1 cellular context compared by ENCODE assay signal in genomic region chr6:43174263-43175112, GRCh38.
A peak's percentile ranks its signal among the peaks of the same experiment; 100 is the strongest.
TF ChIP-seq lines count a peak whose summit lies in the region.

No MANE protein-coding gene starts in this region.

TF ChIP-seq in K562, 482 proteins besides CTCF, POLR2A, EP300 and RAD21 (continued from another document and continues in another):
- TF ChIP-seq L3MBTL2 (IDR thresholded peaks at IDR 0.05) (0 out of 2 replicates have a peak, but pooled peaks have one; percentile 14), E2F3 (CRISPR knock-in tag; IDR thresholded peaks at IDR 0.05) (no peak), MBD2 (IDR thresholded peaks at IDR 0.05; ENCODE audit: borderline replicate concordance, low read depth) (peak; percentile 96), RUNX1 (IDR thresholded peaks at IDR 0.05; ENCODE audit: low read depth) (no peak), NCOR1 (IDR thresholded peaks at IDR 0.05) (no peak), HMBOX1 (IDR thresholded peaks at IDR 0.05) (no peak), ZNF740 (CRISPR knock-in tag; IDR thresholded peaks at IDR 0.05) (no peak; the same call in 1 of the 2 replicates), ZNF740 (tag; IDR thresholded peaks at IDR 0.05) (peak in 1 of 2 experiments; percentile 50; a peak in 1 of 4 replicates), ZNF586 (CRISPR knock-in tag; conservative IDR thresholded peaks at IDR 0.05) (no peak), DIDO1 (tag; IDR thresholded peaks at IDR 0.05; ENCODE audit: low read depth) (no peak), PHB2 (IDR thresholded peaks at IDR 0.05; ENCODE audit: low read depth) (no peak), ZBTB1 (CRISPR knock-in tag; IDR thresholded peaks at IDR 0.05; ENCODE audit: borderline replicate concordance, low read depth) (no peak), NFYB (IDR thresholded peaks at IDR 0.05; ENCODE audit: extremely low read depth, insufficient read length) (peak; percentile 100), EHMT2 (IDR thresholded peaks at IDR 0.05) (no peak), HMGN3 (IDR thresholded peaks at IDR 0.05; ENCODE audit: borderline replicate concordance, extremely low read depth, insufficient read length, low read depth, low read length) (peak; percentile 85), MIER1 (IDR thresholded peaks at IDR 0.05; ENCODE audit: low read depth) (no peak), KDM1A (IDR thresholded peaks at IDR 0.05) (no peak), ZNF696 (CRISPR knock-in tag; conservative IDR thresholded peaks at IDR 0.05) (no peak), MAX (CRISPR knock-in tag; IDR thresholded peaks at IDR 0.05) (no peak), ZNF347 (CRISPR knock-in tag; IDR thresholded peaks at IDR 0.05; ENCODE audit: low read depth) (no peak), GATAD2B (IDR thresholded peaks at IDR 0.05; ENCODE audit: borderline replicate concordance) (no peak), ZNF785 (CRISPR knock-in tag; IDR thresholded peaks at IDR 0.05) (no peak), SOX6 (IDR thresholded peaks at IDR 0.05) (0 out of 2 replicates have a peak, but pooled peaks have one; percentile 21)
- TF ChIP-seq, protein P1, sequence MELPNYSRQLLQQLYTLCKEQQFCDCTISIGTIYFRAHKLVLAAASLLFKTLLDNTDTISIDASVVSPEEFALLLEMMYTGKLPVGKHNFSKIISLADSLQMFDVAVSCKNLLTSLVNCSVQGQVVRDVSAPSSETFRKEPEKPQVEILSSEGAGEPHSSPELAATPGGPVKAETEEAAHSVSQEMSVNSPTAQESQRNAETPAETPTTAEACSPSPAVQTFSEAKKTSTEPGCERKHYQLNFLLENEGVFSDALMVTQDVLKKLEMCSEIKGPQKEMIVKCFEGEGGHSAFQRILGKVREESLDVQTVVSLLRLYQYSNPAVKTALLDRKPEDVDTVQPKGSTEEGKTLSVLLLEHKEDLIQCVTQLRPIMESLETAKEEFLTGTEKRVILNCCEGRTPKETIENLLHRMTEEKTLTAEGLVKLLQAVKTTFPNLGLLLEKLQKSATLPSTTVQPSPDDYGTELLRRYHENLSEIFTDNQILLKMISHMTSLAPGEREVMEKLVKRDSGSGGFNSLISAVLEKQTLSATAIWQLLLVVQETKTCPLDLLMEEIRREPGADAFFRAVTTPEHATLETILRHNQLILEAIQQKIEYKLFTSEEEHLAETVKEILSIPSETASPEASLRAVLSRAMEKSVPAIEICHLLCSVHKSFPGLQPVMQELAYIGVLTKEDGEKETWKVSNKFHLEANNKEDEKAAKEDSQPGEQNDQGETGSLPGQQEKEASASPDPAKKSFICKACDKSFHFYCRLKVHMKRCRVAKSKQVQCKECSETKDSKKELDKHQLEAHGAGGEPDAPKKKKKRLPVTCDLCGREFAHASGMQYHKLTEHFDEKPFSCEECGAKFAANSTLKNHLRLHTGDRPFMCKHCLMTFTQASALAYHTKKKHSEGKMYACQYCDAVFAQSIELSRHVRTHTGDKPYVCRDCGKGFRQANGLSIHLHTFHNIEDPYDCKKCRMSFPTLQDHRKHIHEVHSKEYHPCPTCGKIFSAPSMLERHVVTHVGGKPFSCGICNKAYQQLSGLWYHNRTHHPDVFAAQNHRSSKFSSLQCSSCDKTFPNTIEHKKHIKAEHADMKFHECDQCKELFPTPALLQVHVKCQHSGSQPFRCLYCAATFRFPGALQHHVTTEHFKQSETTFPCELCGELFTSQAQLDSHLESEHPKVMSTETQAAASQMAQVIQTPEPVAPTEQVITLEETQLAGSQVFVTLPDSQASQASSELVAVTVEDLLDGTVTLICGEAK (IDR thresholded peaks at IDR 0.05), result peak; percentile 60
- TF ChIP-seq, protein P1 (CRISPR knock-in tag; IDR thresholded peaks at IDR 0.05), result no peak
- TF ChIP-seq, protein P2, sequence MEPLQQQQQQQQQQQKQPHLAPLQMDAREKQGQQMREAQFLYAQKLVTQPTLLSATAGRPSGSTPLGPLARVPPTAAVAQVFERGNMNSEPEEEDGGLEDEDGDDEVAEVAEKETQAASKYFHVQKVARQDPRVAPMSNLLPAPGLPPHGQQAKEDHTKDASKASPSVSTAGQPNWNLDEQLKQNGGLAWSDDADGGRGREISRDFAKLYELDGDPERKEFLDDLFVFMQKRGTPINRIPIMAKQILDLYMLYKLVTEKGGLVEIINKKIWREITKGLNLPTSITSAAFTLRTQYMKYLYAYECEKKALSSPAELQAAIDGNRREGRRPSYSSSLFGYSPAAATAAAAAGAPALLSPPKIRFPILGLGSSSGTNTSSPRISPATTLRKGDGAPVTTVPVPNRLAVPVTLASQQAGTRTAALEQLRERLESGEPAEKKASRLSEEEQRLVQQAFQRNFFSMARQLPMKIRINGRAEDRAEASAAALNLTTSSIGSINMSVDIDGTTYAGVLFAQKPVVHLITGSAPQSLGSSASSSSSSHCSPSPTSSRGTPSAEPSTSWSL (CRISPR knock-in tag; IDR thresholded peaks at IDR 0.05; ENCODE audit: borderline replicate concordance), result peak; percentile 26; the same call in 1 of the 2 replicates
- TF ChIP-seq, protein P3, sequence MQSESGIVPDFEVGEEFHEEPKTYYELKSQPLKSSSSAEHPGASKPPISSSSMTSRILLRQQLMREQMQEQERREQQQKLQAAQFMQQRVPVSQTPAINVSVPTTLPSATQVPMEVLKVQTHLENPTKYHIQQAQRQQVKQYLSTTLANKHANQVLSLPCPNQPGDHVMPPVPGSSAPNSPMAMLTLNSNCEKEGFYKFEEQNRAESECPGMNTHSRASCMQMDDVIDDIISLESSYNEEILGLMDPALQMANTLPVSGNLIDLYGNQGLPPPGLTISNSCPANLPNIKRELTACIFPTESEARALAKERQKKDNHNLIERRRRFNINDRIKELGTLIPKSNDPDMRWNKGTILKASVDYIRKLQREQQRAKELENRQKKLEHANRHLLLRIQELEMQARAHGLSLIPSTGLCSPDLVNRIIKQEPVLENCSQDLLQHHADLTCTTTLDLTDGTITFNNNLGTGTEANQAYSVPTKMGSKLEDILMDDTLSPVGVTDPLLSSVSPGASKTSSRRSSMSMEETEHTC (IDR thresholded peaks at IDR 0.05), result peak; percentile 65
- TF ChIP-seq, protein P4, sequence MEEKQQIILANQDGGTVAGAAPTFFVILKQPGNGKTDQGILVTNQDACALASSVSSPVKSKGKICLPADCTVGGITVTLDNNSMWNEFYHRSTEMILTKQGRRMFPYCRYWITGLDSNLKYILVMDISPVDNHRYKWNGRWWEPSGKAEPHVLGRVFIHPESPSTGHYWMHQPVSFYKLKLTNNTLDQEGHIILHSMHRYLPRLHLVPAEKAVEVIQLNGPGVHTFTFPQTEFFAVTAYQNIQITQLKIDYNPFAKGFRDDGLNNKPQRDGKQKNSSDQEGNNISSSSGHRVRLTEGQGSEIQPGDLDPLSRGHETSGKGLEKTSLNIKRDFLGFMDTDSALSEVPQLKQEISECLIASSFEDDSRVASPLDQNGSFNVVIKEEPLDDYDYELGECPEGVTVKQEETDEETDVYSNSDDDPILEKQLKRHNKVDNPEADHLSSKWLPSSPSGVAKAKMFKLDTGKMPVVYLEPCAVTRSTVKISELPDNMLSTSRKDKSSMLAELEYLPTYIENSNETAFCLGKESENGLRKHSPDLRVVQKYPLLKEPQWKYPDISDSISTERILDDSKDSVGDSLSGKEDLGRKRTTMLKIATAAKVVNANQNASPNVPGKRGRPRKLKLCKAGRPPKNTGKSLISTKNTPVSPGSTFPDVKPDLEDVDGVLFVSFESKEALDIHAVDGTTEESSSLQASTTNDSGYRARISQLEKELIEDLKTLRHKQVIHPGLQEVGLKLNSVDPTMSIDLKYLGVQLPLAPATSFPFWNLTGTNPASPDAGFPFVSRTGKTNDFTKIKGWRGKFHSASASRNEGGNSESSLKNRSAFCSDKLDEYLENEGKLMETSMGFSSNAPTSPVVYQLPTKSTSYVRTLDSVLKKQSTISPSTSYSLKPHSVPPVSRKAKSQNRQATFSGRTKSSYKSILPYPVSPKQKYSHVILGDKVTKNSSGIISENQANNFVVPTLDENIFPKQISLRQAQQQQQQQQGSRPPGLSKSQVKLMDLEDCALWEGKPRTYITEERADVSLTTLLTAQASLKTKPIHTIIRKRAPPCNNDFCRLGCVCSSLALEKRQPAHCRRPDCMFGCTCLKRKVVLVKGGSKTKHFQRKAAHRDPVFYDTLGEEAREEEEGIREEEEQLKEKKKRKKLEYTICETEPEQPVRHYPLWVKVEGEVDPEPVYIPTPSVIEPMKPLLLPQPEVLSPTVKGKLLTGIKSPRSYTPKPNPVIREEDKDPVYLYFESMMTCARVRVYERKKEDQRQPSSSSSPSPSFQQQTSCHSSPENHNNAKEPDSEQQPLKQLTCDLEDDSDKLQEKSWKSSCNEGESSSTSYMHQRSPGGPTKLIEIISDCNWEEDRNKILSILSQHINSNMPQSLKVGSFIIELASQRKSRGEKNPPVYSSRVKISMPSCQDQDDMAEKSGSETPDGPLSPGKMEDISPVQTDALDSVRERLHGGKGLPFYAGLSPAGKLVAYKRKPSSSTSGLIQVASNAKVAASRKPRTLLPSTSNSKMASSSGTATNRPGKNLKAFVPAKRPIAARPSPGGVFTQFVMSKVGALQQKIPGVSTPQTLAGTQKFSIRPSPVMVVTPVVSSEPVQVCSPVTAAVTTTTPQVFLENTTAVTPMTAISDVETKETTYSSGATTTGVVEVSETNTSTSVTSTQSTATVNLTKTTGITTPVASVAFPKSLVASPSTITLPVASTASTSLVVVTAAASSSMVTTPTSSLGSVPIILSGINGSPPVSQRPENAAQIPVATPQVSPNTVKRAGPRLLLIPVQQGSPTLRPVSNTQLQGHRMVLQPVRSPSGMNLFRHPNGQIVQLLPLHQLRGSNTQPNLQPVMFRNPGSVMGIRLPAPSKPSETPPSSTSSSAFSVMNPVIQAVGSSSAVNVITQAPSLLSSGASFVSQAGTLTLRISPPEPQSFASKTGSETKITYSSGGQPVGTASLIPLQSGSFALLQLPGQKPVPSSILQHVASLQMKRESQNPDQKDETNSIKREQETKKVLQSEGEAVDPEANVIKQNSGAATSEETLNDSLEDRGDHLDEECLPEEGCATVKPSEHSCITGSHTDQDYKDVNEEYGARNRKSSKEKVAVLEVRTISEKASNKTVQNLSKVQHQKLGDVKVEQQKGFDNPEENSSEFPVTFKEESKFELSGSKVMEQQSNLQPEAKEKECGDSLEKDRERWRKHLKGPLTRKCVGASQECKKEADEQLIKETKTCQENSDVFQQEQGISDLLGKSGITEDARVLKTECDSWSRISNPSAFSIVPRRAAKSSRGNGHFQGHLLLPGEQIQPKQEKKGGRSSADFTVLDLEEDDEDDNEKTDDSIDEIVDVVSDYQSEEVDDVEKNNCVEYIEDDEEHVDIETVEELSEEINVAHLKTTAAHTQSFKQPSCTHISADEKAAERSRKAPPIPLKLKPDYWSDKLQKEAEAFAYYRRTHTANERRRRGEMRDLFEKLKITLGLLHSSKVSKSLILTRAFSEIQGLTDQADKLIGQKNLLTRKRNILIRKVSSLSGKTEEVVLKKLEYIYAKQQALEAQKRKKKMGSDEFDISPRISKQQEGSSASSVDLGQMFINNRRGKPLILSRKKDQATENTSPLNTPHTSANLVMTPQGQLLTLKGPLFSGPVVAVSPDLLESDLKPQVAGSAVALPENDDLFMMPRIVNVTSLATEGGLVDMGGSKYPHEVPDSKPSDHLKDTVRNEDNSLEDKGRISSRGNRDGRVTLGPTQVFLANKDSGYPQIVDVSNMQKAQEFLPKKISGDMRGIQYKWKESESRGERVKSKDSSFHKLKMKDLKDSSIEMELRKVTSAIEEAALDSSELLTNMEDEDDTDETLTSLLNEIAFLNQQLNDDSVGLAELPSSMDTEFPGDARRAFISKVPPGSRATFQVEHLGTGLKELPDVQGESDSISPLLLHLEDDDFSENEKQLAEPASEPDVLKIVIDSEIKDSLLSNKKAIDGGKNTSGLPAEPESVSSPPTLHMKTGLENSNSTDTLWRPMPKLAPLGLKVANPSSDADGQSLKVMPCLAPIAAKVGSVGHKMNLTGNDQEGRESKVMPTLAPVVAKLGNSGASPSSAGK (IDR thresholded peaks at IDR 0.05), result no peak
